ENCODE assay signal across 1 cellular context in genomic region chrX:103360916-103361315, GRCh38.
TF ChIP-seq lines count a peak whose summit lies in the region.

No MANE protein-coding gene starts in this region.

TF ChIP-seq in endothelial cell of umbilical vein, 7 proteins besides CTCF, POLR2A, EP300 and RAD21:
- TF ChIP-seq MAX (IDR thresholded peaks at IDR 0.05; ENCODE audit: insufficient read depth, insufficient read length) (no peak), JUN (IDR thresholded peaks at IDR 0.05; ENCODE audit: borderline replicate concordance, insufficient read depth, insufficient read length, low read depth) (no peak), FOS (IDR thresholded peaks at IDR 0.05; ENCODE audit: borderline replicate concordance, insufficient read depth, low read length) (no peak), POLR2AphosphoS5 (IDR thresholded peaks at IDR 0.05; ENCODE audit: insufficient read depth, low read depth, low read length) (no peak), MYC (IDR thresholded peaks at IDR 0.05; ENCODE audit: low read depth, low read length) (no peak), EZH2 (IDR thresholded peaks at IDR 0.05; ENCODE audit: borderline replicate concordance, low read depth, low read length, severe bottlenecking) (no peak), GATA2 (IDR thresholded peaks at IDR 0.05; ENCODE audit: insufficient read depth, insufficient read length, low read depth, low read length) (no peak)
TF ChIP-seq in endothelial cell of umbilical vein: peak in this region for 0.
